ENCODE assay signal across 25 cellular contexts in the genomic region with DNA sequence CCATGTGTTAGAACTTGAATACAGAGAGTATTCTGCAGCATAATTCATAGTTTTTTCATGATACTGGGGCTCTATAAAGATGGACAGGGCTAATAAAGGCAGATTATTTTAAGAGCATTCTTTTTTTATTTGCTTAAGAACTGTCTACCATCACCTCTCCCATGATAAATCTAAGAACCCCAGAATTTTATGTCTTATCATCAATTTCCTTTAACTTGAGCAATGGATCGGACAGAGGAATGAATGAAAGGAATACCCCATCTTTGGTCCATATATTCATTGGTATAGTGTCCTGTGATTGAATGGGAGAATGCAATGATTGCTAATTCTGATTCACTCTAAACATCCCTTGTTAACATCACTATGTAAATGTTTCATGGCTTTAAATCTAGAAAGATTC.
"Had no signal": no experiment of that assay in that cellular context is flagged by ENCODE, and none has a peak within 500 bp of the region (broad histone marks: within the 10 kb centered on the region; RNA-seq: fewer than 3 reads in every experiment).

No MANE protein-coding gene starts in this region.

- H3K4me3 ChIP-seq: colonic mucosa, coronary artery, dorsolateral prefrontal cortex, esophagus muscularis mucosa, esophagus squamous epithelium, gastrocnemius medialis, gastroesophageal sphincter, heart left ventricle, heart right ventricle had no signal

- DNase-seq: colonic mucosa; cortex of kidney; dermis blood vessel endothelial cell; dorsolateral prefrontal cortex; effector CD4-positive, alpha-beta T cell; effector CD8-positive, alpha-beta T cell; effector memory CD4-positive, alpha-beta T cell; effector memory CD8-positive, alpha-beta T cell; endodermal cell; erythroblast; esophagus squamous epithelium; foreskin fibroblast; foreskin keratinocyte; foreskin melanocyte; gastrocnemius medialis; glutamatergic neuron; head of caudate nucleus; heart left ventricle; heart right ventricle had no signal

- H3K4me1 ChIP-seq: colonic mucosa, esophagus muscularis mucosa, esophagus squamous epithelium, foreskin keratinocyte, gastrocnemius medialis, gastroesophageal sphincter, heart left ventricle, heart right ventricle had no signal

- H3K36me3 ChIP-seq: colonic mucosa, esophagus muscularis mucosa, esophagus squamous epithelium, gastrocnemius medialis, gastroesophageal sphincter, heart left ventricle, heart right ventricle had no signal

- FAIRE-seq: endothelial cell of umbilical vein had no signal

- H3K9me3 ChIP-seq: colonic mucosa, esophagus muscularis mucosa, esophagus squamous epithelium, gastrocnemius medialis had no signal

- ATAC-seq: effector memory CD8-positive, alpha-beta T cell; esophagus mucosa; foreskin keratinocyte; gastrocnemius medialis; gastroesophageal sphincter; heart left ventricle; heart right ventricle had no signal

- H3K27ac ChIP-seq: colonic mucosa, coronary artery, dorsolateral prefrontal cortex, epithelial cell of prostate, esophagus muscularis mucosa, esophagus squamous epithelium, foreskin keratinocyte, gastrocnemius medialis, gastroesophageal sphincter, heart left ventricle, heart right ventricle had no signal

- H3K27me3 ChIP-seq: colonic mucosa, esophagus squamous epithelium, foreskin keratinocyte, gastrocnemius medialis, gastroesophageal sphincter, heart left ventricle, heart right ventricle had no signal
